ENCODE assay signal across 11 cellular contexts in genomic region chr2:54073796-54074195, GRCh38. TPM values are rescaled to one million over a fixed set of nuclear protein-coding genes. Genes with fewer than 3 reads are reported as not detected.
DNase-seq lines count a peak whose midpoint lies in the region; ATAC-seq lines count a peak whose summit lies in the region.
"Had no signal": no experiment of that assay in that cellular context is flagged by ENCODE, and none has a peak within 500 bp of the region (broad histone marks: within the 10 kb centered on the region; RNA-seq: fewer than 3 reads in every experiment).

No MANE protein-coding gene starts in this region.

- DNase-seq in A172 (ENCODE audit: low spot score) (peak; percentile 94), amniotic epithelial cell (ENCODE audit: low read depth) (peak; percentile 70), NOMO-1 treated with DMSO at 0.1 percent for 48 hours (lab: John Stamatoyannopoulos, UW; ENCODE audit: unreplicated experiment) (no peak)
- no peak for DNase-seq in activated naive CD8-positive, alpha-beta T cell treated with anti-CD3 and anti-CD28 coated beads, Interleukin-2, amount 50 U/mL, for 24 hours
- no peak for DNase-seq in activated naive CD4-positive, alpha-beta T cell treated with anti-CD3 and anti-CD28 coated beads, Interleukin-2, amount 50 U/mL, for 16 hours
- DNase-seq: effector memory CD8-positive, alpha-beta T cell; testis had no signal

- H3K9me3 Mint-ChIP-seq in activated naive CD8-positive, alpha-beta T cell treated with anti-CD3 and anti-CD28 coated beads, Interleukin-2, amount 50 U/mL, for 24 hours, result no peaks in the 10 kb centered on the region
- H3K9me3 Mint-ChIP-seq: effector memory CD8-positive, alpha-beta T cell had no signal

- H3K27ac Mint-ChIP-seq in activated naive CD8-positive, alpha-beta T cell treated with anti-CD3 and anti-CD28 coated beads, Interleukin-2, amount 50 U/mL, for 24 hours, result no peak overlapping the region
- H3K27ac Mint-ChIP-seq: B cell had no signal

- ATAC-seq in GM19351 (IDR thresholded peaks at IDR 0.05; ENCODE audit: unreplicated experiment) (peak; percentile 73), HG03442 (IDR thresholded peaks at IDR 0.05; ENCODE audit: unreplicated experiment) (peak; percentile 88), GM21825 (IDR thresholded peaks at IDR 0.05; ENCODE audit: unreplicated experiment) (no peak)
- ATAC-seq in activated naive CD8-positive, alpha-beta T cell treated with anti-CD3 and anti-CD28 coated beads, Interleukin-2, amount 50 U/mL, for 24 hours, result no peak
- ATAC-seq: effector memory CD8-positive, alpha-beta T cell had no signal

- no peaks in the 10 kb centered on the region for H3K27me3 Mint-ChIP-seq in activated naive CD8-positive, alpha-beta T cell treated with anti-CD3 and anti-CD28 coated beads, Interleukin-2, amount 50 U/mL, for 24 hours
- H3K27me3 Mint-ChIP-seq: B cell; effector memory CD8-positive, alpha-beta T cell had no signal

- no peak overlapping the region for H3K4me3 Mint-ChIP-seq in activated naive CD8-positive, alpha-beta T cell treated with anti-CD3 and anti-CD28 coated beads, Interleukin-2, amount 50 U/mL, for 24 hours
- H3K4me3 Mint-ChIP-seq: B cell; effector memory CD8-positive, alpha-beta T cell had no signal

- H3K4me1 Mint-ChIP-seq in activated naive CD8-positive, alpha-beta T cell treated with anti-CD3 and anti-CD28 coated beads, Interleukin-2, amount 50 U/mL, for 24 hours, result peaks cover 14% of the 10 kb centered on the region

- no peaks in the 10 kb centered on the region for H3K36me3 Mint-ChIP-seq in activated naive CD8-positive, alpha-beta T cell treated with anti-CD3 and anti-CD28 coated beads, Interleukin-2, amount 50 U/mL, for 24 hours (ENCODE audit: low read depth)

RNA-seq across cellular contexts. Expression of gene ACYP2, which starts 41.6 kb away (rescaled TPM):
- total RNA-seq in A172 (2014; rRNA removed; shearing (Covaris generic)), result 6.4 and 8.9 TPM in 2 replicates

Comparison
In these comparisons a context has a peak if more than half of its experiments do, and no peak if none do; other contexts are left out.
1. DNase-seq: peak in A172 (single experiment) and amniotic epithelial cell (single experiment); none in NOMO-1 treated with DMSO at 0.1 percent for 48 hours (single experiment), activated naive CD8-positive, alpha-beta T cell treated with anti-CD3 and anti-CD28 coated beads, Interleukin-2, amount 50 U/mL, for 24 hours (single experiment) and activated naive CD4-positive, alpha-beta T cell treated with anti-CD3 and anti-CD28 coated beads, Interleukin-2, amount 50 U/mL, for 16 hours (single experiment).
2. ATAC-seq: peak in GM19351 (single experiment) and HG03442 (single experiment); none in activated naive CD8-positive, alpha-beta T cell treated with anti-CD3 and anti-CD28 coated beads, Interleukin-2, amount 50 U/mL, for 24 hours (single experiment) and GM21825 (single experiment).